In genomic region chr17:61418433-61418832, GRCh38 we compare ENCODE assay signal across 31 cellular contexts. TPM values are rescaled to one million over a fixed set of nuclear protein-coding genes. Genes with fewer than 3 reads are reported as not detected.
"Had no signal": no experiment of that assay in that cellular context is flagged by ENCODE, and none has a peak within 500 bp of the region (broad histone marks: within the 10 kb centered on the region; RNA-seq: fewer than 3 reads in every experiment).

No MANE protein-coding gene starts in this region.

- H3K27ac ChIP-seq: brain microvascular endothelial cell, coronary artery, dorsolateral prefrontal cortex, VCaP had no signal

- FAIRE-seq: astrocyte, frontal cortex, TTC549 had no signal

- ATAC-seq: activated T-helper 17 cell treated with anti-CD3 and anti-CD28 coated beads, Interleukin-2, amount 50 U/mL, for 72 hours; esophagus mucosa; WTC11 had no signal

- H3K36me3 ChIP-seq: brain microvascular endothelial cell had no signal

- DNase-seq: activated CD4-positive, alpha-beta memory T cell treated with anti-CD3 and anti-CD28 coated beads, Interleukin-2, amount 10 ng/mL, durations not matched to agents 7 days and 5 days; activated CD4-positive, alpha-beta T cell treated with anti-CD3 and anti-CD28 coated beads for 1 hour; activated CD4-positive, alpha-beta T cell treated with anti-CD3 and anti-CD28 coated beads for 4 hours; activated CD4-positive, alpha-beta T cell treated with anti-CD3 and anti-CD28 coated beads, Interleukin-2, amount 10 ng/mL, durations not matched to agents 7 days and 5 days; activated CD4-positive, alpha-beta T cell treated with anti-CD3 and anti-CD28 coated beads, Interleukin-2, amount 50 U/mL, for 4 hours; activated CD8-positive, alpha-beta memory T cell treated with anti-CD3 and anti-CD28 coated beads, Interleukin-2, amount 50 U/mL, for 48 hours; activated effector memory CD4-positive, alpha-beta T cell treated with Interleukin-2 at 50 U/mL for 16 hours; activated gamma-delta T cell treated with Interleukin-2 at 50 U/mL for 16 hours; activated naive CD4-positive, alpha-beta T cell treated with anti-CD3 and anti-CD28 coated beads, Interleukin-2, amount 50 U/mL, for 16 hours; activated naive CD4-positive, alpha-beta T cell treated with Interleukin-2 at 50 U/mL for 16 hours; activated T-cell treated with anti-CD3 and anti-CD28 coated beads for 4 hours; activated T-cell treated with anti-CD3 and anti-CD28 coated beads, Interleukin-2, amount 50 U/mL, for 24 hours; amniotic stem cell; anterior cingulate cortex; brain microvascular endothelial cell; effector memory CD4-positive, alpha-beta T cell; T-helper 2 cell had no signal

- H3K4me3 ChIP-seq: coronary artery, dorsolateral prefrontal cortex had no signal

RNA-seq across cellular contexts. Expression of gene TBX2, which starts 18.8 kb away (rescaled TPM):
- total RNA-seq: activated CD4-positive, alpha-beta memory T cell treated with anti-CD3 and anti-CD28 coated beads, Interleukin-2, amount 10 ng/mL, durations not matched to agents 7 days and 5 days; activated CD4-positive, alpha-beta T cell treated with anti-CD3 and anti-CD28 coated beads, Interleukin-2, amount 10 ng/mL, durations not matched to agents 7 days and 5 days; activated T-helper 17 cell treated with anti-CD3 and anti-CD28 coated beads, Interleukin-2, amount 50 U/mL, for 72 hours; T-helper 1 cell treated with Interleukin-12 subunit alpha and Interleukin-12 subunit beta and Interleukin-4 antibody, amounts not matched to agents 30 ng/mL and 1 ng/mL, for 36 hours had no signal

RNA-seq across cellular contexts. Expression of gene TBX4, which starts 33.8 kb away (rescaled TPM):
- total RNA-seq: activated CD4-positive, alpha-beta memory T cell treated with anti-CD3 and anti-CD28 coated beads, Interleukin-2, amount 10 ng/mL, durations not matched to agents 7 days and 5 days; activated CD4-positive, alpha-beta T cell treated with anti-CD3 and anti-CD28 coated beads, Interleukin-2, amount 10 ng/mL, durations not matched to agents 7 days and 5 days; activated T-helper 17 cell treated with anti-CD3 and anti-CD28 coated beads, Interleukin-2, amount 50 U/mL, for 72 hours; bronchial epithelial cell; cerebellum; endodermal cell; epithelial cell of proximal tubule; esophagus mucosa; frontal cortex; T-helper 1 cell treated with Interleukin-12 subunit alpha and Interleukin-12 subunit beta and Interleukin-4 antibody, amounts not matched to agents 30 ng/mL and 1 ng/mL, for 36 hours; WTC11 had no signal
